ENCODE assay signal across 2 cellular contexts in genomic region chr17:38613981-38614779, GRCh38.
A peak's percentile ranks its signal among the peaks of the same experiment; 100 is the strongest.
TF ChIP-seq lines count a peak whose summit lies in the region.

No MANE protein-coding gene starts in this region.

TF ChIP-seq in WTC11, 78 proteins besides CTCF, POLR2A, EP300 and RAD21 (continued from another document):
- TF ChIP-seq ZNF281 (CRISPR knock-in tag; IDR thresholded peaks at IDR 0.05): peak; percentile 29; the same call in 1 of the 2 replicates
- TF ChIP-seq ZNF512 (CRISPR knock-in tag; IDR thresholded peaks at IDR 0.05; ENCODE audit: borderline replicate concordance): no peak
- TF ChIP-seq GABPB1 (CRISPR knock-in tag; IDR thresholded peaks at IDR 0.05): peak; percentile 83
- TF ChIP-seq NFATC4 (CRISPR knock-in tag; IDR thresholded peaks at IDR 0.05): no peak
- no peak for TF ChIP-seq CREM (CRISPR knock-in tag; IDR thresholded peaks at IDR 0.05)
- no peak for TF ChIP-seq ZSCAN18 (CRISPR knock-in tag; IDR thresholded peaks at IDR 0.05)

TF ChIP-seq in HepG2, 621 proteins besides CTCF, POLR2A, EP300 and RAD21 (continued from another document and continues in another):
- TF ChIP-seq ZNF503 (CRISPR knock-in tag; IDR thresholded peaks at IDR 0.05) (peak; percentile 97), ZNF644 (CRISPR knock-in tag; IDR thresholded peaks at IDR 0.05; ENCODE audit: low read depth) (peak; percentile 90), SALL1 (CRISPR knock-in tag; IDR thresholded peaks at IDR 0.05) (peak; percentile 98), CSRNP1 (CRISPR knock-in tag; IDR thresholded peaks at IDR 0.05) (peak; percentile 17; the same call in 1 of the 2 replicates), ETS1 (CRISPR knock-in tag; IDR thresholded peaks at IDR 0.05) (peak; percentile 88; the same call in 1 of the 2 replicates), HNF1A (IDR thresholded peaks at IDR 0.05; ENCODE audit: low read depth) (peak; percentile 85; the same call in 1 of the 2 replicates), HNF1A (CRISPR knock-in tag; IDR thresholded peaks at IDR 0.05; ENCODE audit: borderline replicate concordance) (peak; percentile 95), KIAA2018 (CRISPR knock-in tag; IDR thresholded peaks at IDR 0.05; ENCODE audit: borderline replicate concordance) (no peak), PAXIP1 (CRISPR knock-in tag; conservative IDR thresholded peaks at IDR 0.05) (peak; percentile 100), ATM (IDR thresholded peaks at IDR 0.05; ENCODE audit: borderline replicate concordance) (peak; percentile 81; the same call in 1 of the 2 replicates), ZBTB10 (CRISPR knock-in tag; IDR thresholded peaks at IDR 0.05; ENCODE audit: borderline replicate concordance) (no peak), HOXA9 (CRISPR knock-in tag; IDR thresholded peaks at IDR 0.05; ENCODE audit: borderline replicate concordance) (peak; percentile 74; the same call in 1 of the 2 replicates), SRSF9 (IDR thresholded peaks at IDR 0.05; ENCODE audit: borderline replicate concordance, insufficient read depth, low read depth, low read length, poor library complexity, severe bottlenecking) (no peak), ZBTB42 (CRISPR knock-in tag; IDR thresholded peaks at IDR 0.05) (no peak), ZBTB4 (CRISPR knock-in tag; IDR thresholded peaks at IDR 0.05; ENCODE audit: borderline replicate concordance) (peak; percentile 93; the same call in 1 of the 2 replicates)
